ENCODE assay signal across 13 cellular contexts in genomic region chr9:73137286-73137899, GRCh38. TPM values are rescaled to one million over a fixed set of nuclear protein-coding genes. Genes with fewer than 3 reads are reported as not detected.
DNase-seq lines count a peak whose midpoint lies in the region; ATAC-seq and TF ChIP-seq lines count a peak whose summit lies in the region.
"Had no signal": no experiment of that assay in that cellular context is flagged by ENCODE, and none has a peak within 500 bp of the region (broad histone marks: within the 10 kb centered on the region; RNA-seq: fewer than 3 reads in every experiment).

No MANE protein-coding gene starts in this region.

- CTCF ChIA-PET in activated CD4-positive, alpha-beta memory T cell treated with anti-CD3 and anti-CD28 coated beads, Interleukin-2, amount 10 ng/mL, durations not matched to agents 7 days and 5 days (lab: Charles Lee), result interaction anchor here (0.8 kb wide), 1 partner anchor 30 kb away, joined by 3 read pairs; no protein-coding TSS in a partner anchor

- H3K23ac ChIP-seq in trophoblast cell (ENCODE audit: low read length), result no peak overlapping the region

- H4K12ac ChIP-seq in trophoblast cell (ENCODE audit: low read depth, low read length), result no peak overlapping the region

- H3K18ac ChIP-seq in trophoblast cell (ENCODE audit: low read length), result no peak overlapping the region

- no peaks in the 10 kb centered on the region for H3K9me3 Mint-ChIP-seq in activated CD4-positive, alpha-beta memory T cell treated with anti-CD3 and anti-CD28 coated beads, Interleukin-2, amount 10 ng/mL, durations not matched to agents 7 days and 5 days
- no peaks in the 10 kb centered on the region for H3K9me3 Mint-ChIP-seq in T-helper 2 cell treated with Interferon-gamma antibody and Interleukin-4, amounts not matched to agents 5 μg/mL and 100 μg/mL, for 36 hours
- no peaks in the 10 kb centered on the region for H3K9me3 Mint-ChIP-seq in stimulated activated naive B cell treated with anti-CD40 and anti-IgM and Interleukin-4, amounts not matched to agents 10 μg/mL and 1 μg/mL and 100 μg/mL, for 72 hours
- H3K9me3 Mint-ChIP-seq: activated T-cell treated with anti-CD3 and anti-CD28 coated beads, Interleukin-2, amount 50 U/mL, for 4 hours; natural killer cell treated with Interleukin-12 subunit alpha and Interleukin-12 subunit beta and Interleukin-15 and Interleukin-18, amount 100 ng/mL, for 72 hours had no signal

- H3K27me3 Mint-ChIP-seq in activated CD4-positive, alpha-beta memory T cell treated with anti-CD3 and anti-CD28 coated beads, Interleukin-2, amount 10 ng/mL, durations not matched to agents 7 days and 5 days, result no peaks in the 10 kb centered on the region
- no peaks in the 10 kb centered on the region for H3K27me3 Mint-ChIP-seq in T-helper 2 cell treated with Interferon-gamma antibody and Interleukin-4, amounts not matched to agents 5 μg/mL and 100 μg/mL, for 36 hours (ENCODE audit: low read depth)
- H3K27me3 Mint-ChIP-seq in stimulated activated naive B cell treated with anti-CD40 and anti-IgM and Interleukin-4, amounts not matched to agents 10 μg/mL and 1 μg/mL and 100 μg/mL, for 72 hours, result no peaks in the 10 kb centered on the region
- H3K27me3 Mint-ChIP-seq: natural killer cell treated with Interleukin-12 subunit alpha and Interleukin-12 subunit beta and Interleukin-15 and Interleukin-18, amount 100 ng/mL, for 72 hours had no signal

- TF ChIP-seq POLR2A in esophagus squamous epithelium (IDR thresholded peaks at IDR 0.05), result no peak

- peaks cover 28% of the 10 kb centered on the region for H3K4me1 Mint-ChIP-seq in activated CD4-positive, alpha-beta memory T cell treated with anti-CD3 and anti-CD28 coated beads, Interleukin-2, amount 10 ng/mL, durations not matched to agents 7 days and 5 days
- H3K4me1 Mint-ChIP-seq in T-helper 2 cell treated with Interferon-gamma antibody and Interleukin-4, amounts not matched to agents 5 μg/mL and 100 μg/mL, for 36 hours (ENCODE audit: low read depth), result peaks cover 34% of the 10 kb centered on the region
- peaks cover 8% of the 10 kb centered on the region in 2 donors for H3K4me1 Mint-ChIP-seq in stimulated activated naive B cell treated with anti-CD40 and anti-IgM and Interleukin-4, amounts not matched to agents 10 μg/mL and 1 μg/mL and 100 μg/mL, for 72 hours

- H3K4me3 Mint-ChIP-seq in activated CD4-positive, alpha-beta memory T cell treated with anti-CD3 and anti-CD28 coated beads, Interleukin-2, amount 10 ng/mL, durations not matched to agents 7 days and 5 days, result no peak overlapping the region
- H3K4me3 Mint-ChIP-seq in T-helper 2 cell treated with Interferon-gamma antibody and Interleukin-4, amounts not matched to agents 5 μg/mL and 100 μg/mL, for 36 hours, result no peak overlapping the region
- no peak overlapping the region for H3K4me3 Mint-ChIP-seq in stimulated activated naive B cell treated with anti-CD40 and anti-IgM and Interleukin-4, amounts not matched to agents 10 μg/mL and 1 μg/mL and 100 μg/mL, for 72 hours
- H3K4me3 Mint-ChIP-seq: activated T-cell treated with anti-CD3 and anti-CD28 coated beads, Interleukin-2, amount 50 U/mL, for 4 hours; natural killer cell treated with Interleukin-12 subunit alpha and Interleukin-12 subunit beta and Interleukin-15 and Interleukin-18, amount 100 ng/mL, for 72 hours had no signal

- no peak overlapping the region for H3K14ac ChIP-seq in trophoblast cell (ENCODE audit: low read length)

- DNase-seq in H4 (ENCODE audit: low spot score), result peak; percentile 70
- DNase-seq in NCI-H82 treated with DMSO at 0.1 percent for 48 hours (lab: John Stamatoyannopoulos, UW; ENCODE audit: unreplicated experiment), result peak; percentile 24
- no peak for DNase-seq in esophagus squamous epithelium (lab: John Stamatoyannopoulos, UW)
- DNase-seq in trophoblast cell, result no peak
- DNase-seq in activated CD4-positive, alpha-beta memory T cell treated with anti-CD3 and anti-CD28 coated beads, Interleukin-2, amount 10 ng/mL, durations not matched to agents 7 days and 5 days, result no peak
- DNase-seq in T-helper 2 cell treated with Interferon-gamma antibody and Interleukin-4, amounts not matched to agents 5 μg/mL and 100 μg/mL, for 36 hours (ENCODE audit: low spot score), result no peak
- no peak for DNase-seq in right atrium auricular region (ENCODE audit: low spot score)
- no peak for DNase-seq in stimulated activated naive B cell treated with anti-CD40 and anti-IgM and Interleukin-4, amounts not matched to agents 10 μg/mL and 1 μg/mL and 100 μg/mL, for 72 hours
- DNase-seq: activated T-cell treated with anti-CD3 and anti-CD28 coated beads, Interleukin-2, amount 50 U/mL, for 4 hours; NCI-H1930 had no signal

- H4K8ac ChIP-seq in trophoblast cell (ENCODE audit: low read depth, low read length), result no peak overlapping the region

- POLR2A ChIA-PET in activated CD4-positive, alpha-beta memory T cell treated with anti-CD3 and anti-CD28 coated beads, Interleukin-2, amount 10 ng/mL, durations not matched to agents 7 days and 5 days (lab: Charles Lee), result interaction anchor here (0.7 to 1.2 kb wide), 2 partner anchors 18 to 20 kb away, joined by 3 to 5 read pairs; no protein-coding TSS in a partner anchor

- H3K9ac ChIP-seq in trophoblast cell (ENCODE audit: low read length), result no peak overlapping the region

- no peak overlapping the region for H3K27ac Mint-ChIP-seq in activated CD4-positive, alpha-beta memory T cell treated with anti-CD3 and anti-CD28 coated beads, Interleukin-2, amount 10 ng/mL, durations not matched to agents 7 days and 5 days
- H3K27ac Mint-ChIP-seq in T-helper 2 cell treated with Interferon-gamma antibody and Interleukin-4, amounts not matched to agents 5 μg/mL and 100 μg/mL, for 36 hours, result no peak overlapping the region
- H3K27ac Mint-ChIP-seq in stimulated activated naive B cell treated with anti-CD40 and anti-IgM and Interleukin-4, amounts not matched to agents 10 μg/mL and 1 μg/mL and 100 μg/mL, for 72 hours, result no peak overlapping the region
- H3K27ac Mint-ChIP-seq: natural killer cell treated with Interleukin-12 subunit alpha and Interleukin-12 subunit beta and Interleukin-15 and Interleukin-18, amount 100 ng/mL, for 72 hours had no signal

- H3K36me3 ChIP-seq in esophagus squamous epithelium (no peaks in the 10 kb centered on the region), trophoblast cell (ENCODE audit: control insufficient read depth in 1 of 2, insufficient read depth in 2 of 2, low read length in 2 of 2) (no peaks in the 10 kb centered on the region), right atrium auricular region (no peaks in the 10 kb centered on the region)

- H3K27ac ChIP-seq in esophagus squamous epithelium (peak overlapping the region; percentile 54 to 91 (median 86)), trophoblast cell (ENCODE audit: low read depth, low read length) (no peak overlapping the region), right atrium auricular region (no peak overlapping the region)
- H3K27ac ChIP-seq: C4-2B had no signal

- 37 to 40% methylated on average over 4 of the region's 4 CpGs for WGBS in esophagus squamous epithelium, 2 donors
- no CpG with 5 or more reads among the region's 4 CpGs for WGBS in trophoblast cell (ENCODE audit: extremely low coverage, insufficient coverage, insufficient read length)

- peaks cover 4% of the 10 kb centered on the region for H3K36me3 Mint-ChIP-seq in activated CD4-positive, alpha-beta memory T cell treated with anti-CD3 and anti-CD28 coated beads, Interleukin-2, amount 10 ng/mL, durations not matched to agents 7 days and 5 days (ENCODE audit: low read depth)
- no peaks in the 10 kb centered on the region for H3K36me3 Mint-ChIP-seq in T-helper 2 cell treated with Interferon-gamma antibody and Interleukin-4, amounts not matched to agents 5 μg/mL and 100 μg/mL, for 36 hours (ENCODE audit: low read depth)
- H3K36me3 Mint-ChIP-seq in stimulated activated naive B cell treated with anti-CD40 and anti-IgM and Interleukin-4, amounts not matched to agents 10 μg/mL and 1 μg/mL and 100 μg/mL, for 72 hours, result no peaks in the 10 kb centered on the region
- H3K36me3 Mint-ChIP-seq: natural killer cell treated with Interleukin-12 subunit alpha and Interleukin-12 subunit beta and Interleukin-15 and Interleukin-18, amount 100 ng/mL, for 72 hours had no signal

- no peak for ATAC-seq in stimulated activated naive B cell treated with anti-CD40 and anti-IgM and Interleukin-4, amounts not matched to agents 10 μg/mL and 1 μg/mL and 100 μg/mL, for 72 hours (replicated peaks)
- ATAC-seq: activated T-cell treated with anti-CD3 and anti-CD28 coated beads, Interleukin-2, amount 50 U/mL, for 4 hours; natural killer cell treated with Interleukin-12 subunit alpha and Interleukin-12 subunit beta and Interleukin-15 and Interleukin-18, amount 100 ng/mL, for 72 hours; Right ventricle myocardium inferior had no signal

- no peak overlapping the region for H2AFZ ChIP-seq in trophoblast cell (ENCODE audit: insufficient read depth, low read length, poor library complexity)

- H3K4me1 ChIP-seq in esophagus squamous epithelium (peaks cover 5 to 84% (median 6%) of the 10 kb centered on the region in 3 donors), trophoblast cell (ENCODE audit: control insufficient read depth in 1 of 2, insufficient read depth in 2 of 2, low read length in 2 of 2) (peaks cover 7 to 9% of the 10 kb centered on the region in 2 experiments), right atrium auricular region (peaks cover 0 to 7% of the 10 kb centered on the region in 2 donors)

- H3K4me3 ChIP-seq in esophagus squamous epithelium, result peak overlapping the region in 1 of 4 donors; percentile 1
- no peak overlapping the region for H3K4me3 ChIP-seq in trophoblast cell (ENCODE audit: low read depth, low read length)
- H3K4me3 ChIP-seq in right atrium auricular region, result no peak overlapping the region

- H2BK12ac ChIP-seq in trophoblast cell (ENCODE audit: low read length), result peak overlapping the region; percentile 5

- H2AK5ac ChIP-seq in trophoblast cell (ENCODE audit: low read length), result no peak overlapping the region

- no peaks in the 10 kb centered on the region for H3K27me3 ChIP-seq in esophagus squamous epithelium
- no peaks in the 10 kb centered on the region for H3K27me3 ChIP-seq in trophoblast cell (ENCODE audit: insufficient read depth, low read length)
- H3K27me3 ChIP-seq in right atrium auricular region, result no peaks in the 10 kb centered on the region

- H3K79me2 ChIP-seq in trophoblast cell (ENCODE audit: control insufficient read depth, insufficient read depth, low read length, poor library complexity), result no peaks in the 10 kb centered on the region

- H3K4ac ChIP-seq in trophoblast cell (ENCODE audit: low read depth, low read length), result no peak overlapping the region

- H2BK120ac ChIP-seq in trophoblast cell (ENCODE audit: insufficient read depth, low read length, poor library complexity), result no peak overlapping the region

- H3K79me1 ChIP-seq in trophoblast cell (ENCODE audit: low read length), result peaks cover 11% of the 10 kb centered on the region

- H3K9me3 ChIP-seq in esophagus squamous epithelium, result no peaks in the 10 kb centered on the region
- H3K9me3 ChIP-seq in trophoblast cell (ENCODE audit: insufficient read depth, low read depth, low read length), result no peaks in the 10 kb centered on the region
- no peaks in the 10 kb centered on the region for H3K9me3 ChIP-seq in right atrium auricular region

- no peak overlapping the region for H4K91ac ChIP-seq in trophoblast cell (ENCODE audit: low read depth, low read length)

- no peak overlapping the region for H2BK5ac ChIP-seq in trophoblast cell (ENCODE audit: low read depth, low read length, poor library complexity)

- no peak overlapping the region for H3K4me2 ChIP-seq in trophoblast cell (ENCODE audit: low read length)

- TF ChIP-seq CTCF in esophagus squamous epithelium (IDR thresholded peaks at IDR 0.05) (peak in 1 of 6 experiments; percentile 34), right atrium auricular region (IDR thresholded peaks at IDR 0.05) (no peak)

- intact Hi-C loops in esophagus squamous epithelium (cut with DNase I), result no loop called here

RNA-seq across cellular contexts. Expression of gene ANXA1, which starts 14.3 kb away (rescaled TPM):
- total RNA-seq in H4 (2014; rRNA removed; shearing (Covaris generic)), result 659 and 754 TPM in 2 replicates
- 1,000 to 10,000 TPM; 5,313 to 9,451 (median 7,147) TPM for total RNA-seq in esophagus squamous epithelium
- polyA plus RNA-seq in trophoblast cell (2013), result 1,785 and 1,843 TPM in 2 replicates
- total RNA-seq in activated CD4-positive, alpha-beta memory T cell treated with anti-CD3 and anti-CD28 coated beads, Interleukin-2, amount 10 ng/mL, durations not matched to agents 7 days and 5 days, result 100 to 1,000 TPM; 204 TPM
- total RNA-seq in right atrium auricular region, result 100 to 1,000 TPM in 1 of 2 donors, 10 to 100 TPM in 1; 69.8 to 142 TPM

Comparison
In these comparisons a context has a peak if more than half of its experiments do, and no peak if none do; other contexts are left out.
1. DNase-seq: peak in H4 (single experiment) and NCI-H82 treated with DMSO at 0.1 percent for 48 hours (single experiment); none in esophagus squamous epithelium (single experiment), trophoblast cell (0 of 2), activated CD4-positive, alpha-beta memory T cell treated with anti-CD3 and anti-CD28 coated beads, Interleukin-2, amount 10 ng/mL, durations not matched to agents 7 days and 5 days (single experiment), T-helper 2 cell treated with Interferon-gamma antibody and Interleukin-4, amounts not matched to agents 5 μg/mL and 100 μg/mL, for 36 hours (single experiment), right atrium auricular region (single experiment) and stimulated activated naive B cell treated with anti-CD40 and anti-IgM and Interleukin-4, amounts not matched to agents 10 μg/mL and 1 μg/mL and 100 μg/mL, for 72 hours (single experiment).
2. H3K27ac ChIP-seq: peak in esophagus squamous epithelium (4 of 4); none in trophoblast cell (single experiment) and right atrium auricular region (0 of 2).